18 cellular contexts compared by ENCODE assay signal in the genomic region with DNA sequence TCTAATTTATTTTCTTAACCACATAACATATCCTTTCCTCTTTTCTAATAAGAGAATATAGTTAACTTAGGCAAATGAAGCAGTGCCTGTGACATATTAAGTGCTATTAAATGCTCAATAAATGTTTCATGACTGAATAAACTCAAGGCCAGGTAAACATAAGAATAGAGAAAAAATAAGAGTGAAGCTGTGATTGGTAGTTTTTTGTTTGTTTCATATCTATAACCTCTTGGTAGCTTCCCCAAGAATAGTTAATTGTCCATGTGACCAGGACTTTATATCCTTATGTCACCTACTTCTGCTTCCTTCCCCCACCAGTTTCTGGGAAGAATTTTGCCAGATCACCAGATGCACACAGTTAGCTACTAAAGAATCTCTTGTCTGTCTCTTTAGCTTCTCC.
"Had no signal": no experiment of that assay in that cellular context is flagged by ENCODE, and none has a peak within 500 bp of the region (broad histone marks: within the 10 kb centered on the region; RNA-seq: fewer than 3 reads in every experiment).

No MANE protein-coding gene starts in this region.

- H3K27ac ChIP-seq: coronary artery, dorsolateral prefrontal cortex, esophagus muscularis mucosa, foreskin keratinocyte, gastroesophageal sphincter, heart left ventricle, left lung, lower lobe of right lung had no signal

- H3K4me3 ChIP-seq: coronary artery, dorsolateral prefrontal cortex, esophagus muscularis mucosa, gastroesophageal sphincter, heart left ventricle, left lung, lower lobe of right lung, mucosa of descending colon had no signal

- ATAC-seq: foreskin keratinocyte; gastroesophageal sphincter; heart left ventricle; left cardiac atrium; left lung; left ventricle myocardium superior; lower lobe of right lung; mucosa of descending colon; naive thymus-derived CD8-positive, alpha-beta T cell had no signal

- DNase-seq: dermis blood vessel endothelial cell; dorsolateral prefrontal cortex; effector CD4-positive, alpha-beta T cell; effector memory CD4-positive, alpha-beta T cell; foreskin keratinocyte; heart left ventricle; hippocampal formation; left cardiac atrium; left lung; left ventricle myocardium superior; lower lobe of right lung; mesenchymal stem cell; mucosa of descending colon; naive B cell; naive thymus-derived CD8-positive, alpha-beta T cell had no signal
